In genomic region chr4:89898304-89898716, GRCh38 we compare ENCODE assay signal across 9 cellular contexts. TPM values are rescaled to one million over a fixed set of nuclear protein-coding genes. Genes with fewer than 3 reads are reported as not detected.
DNase-seq lines count a peak whose midpoint lies in the region; ATAC-seq and TF ChIP-seq lines count a peak whose summit lies in the region.
"Had no signal": no experiment of that assay in that cellular context is flagged by ENCODE, and none has a peak within 500 bp of the region (broad histone marks: within the 10 kb centered on the region; RNA-seq: fewer than 3 reads in every experiment).

No MANE protein-coding gene starts in this region.

- DNase-seq in cardiac muscle cell (ENCODE audit: low read depth in 1 of 2, low spot score in 1 of 2) (peak in 1 of 2 donors; percentile 69), cardiac septum (ENCODE audit: low spot score) (no peak), UCSD-AML1 (lab: John Stamatoyannopoulos, UW; ENCODE audit: unreplicated experiment) (peak; percentile 56), vagina (ENCODE audit: extremely low spot score in 2 of 2) (no peak), SKM-1 treated with dmso at 0.1 percent for 144 hours (lab: John Stamatoyannopoulos, UW; ENCODE audit: unreplicated experiment) (no peak), COLO668 (lab: John Stamatoyannopoulos, UW; ENCODE audit: unreplicated experiment) (no peak), trophoblast cell (no peak)
- DNase-seq: NCI-H1436 had no signal

- H2AK5ac ChIP-seq in trophoblast cell (ENCODE audit: low read length) = no peak overlapping the region

- H3K4me3 ChIP-seq in cardiac muscle cell = no peak overlapping the region
- no peak overlapping the region for H3K4me3 ChIP-seq in vagina
- no peak overlapping the region for H3K4me3 ChIP-seq in trophoblast cell (ENCODE audit: low read depth, low read length)

- H3K23ac ChIP-seq in trophoblast cell (ENCODE audit: low read length) = no peak overlapping the region

- no peak overlapping the region for H4K12ac ChIP-seq in trophoblast cell (ENCODE audit: low read depth, low read length)

- no peak overlapping the region for H4K91ac ChIP-seq in trophoblast cell (ENCODE audit: low read depth, low read length)

- no CpG with 5 or more reads among the region's 5 CpGs for WGBS in trophoblast cell (ENCODE audit: extremely low coverage, insufficient coverage, insufficient read length)

- no peaks in the 10 kb centered on the region for H3K79me2 ChIP-seq in trophoblast cell (ENCODE audit: control insufficient read depth, insufficient read depth, low read length, poor library complexity)

- TF ChIP-seq POLR2A in vagina (IDR thresholded peaks at IDR 0.05) = no peak

- H4K8ac ChIP-seq in trophoblast cell (ENCODE audit: low read depth, low read length) = no peak overlapping the region

- H3K27me3 ChIP-seq in cardiac muscle cell = no peaks in the 10 kb centered on the region
- no peaks in the 10 kb centered on the region for H3K27me3 ChIP-seq in vagina
- no peaks in the 10 kb centered on the region for H3K27me3 ChIP-seq in trophoblast cell (ENCODE audit: insufficient read depth, low read length)

- H2BK5ac ChIP-seq in trophoblast cell (ENCODE audit: low read depth, low read length, poor library complexity) = no peak overlapping the region

- no peak overlapping the region for H3K4me2 ChIP-seq in trophoblast cell (ENCODE audit: low read length)

- TF ChIP-seq CTCF in cardiac muscle cell (IDR thresholded peaks at IDR 0.05; ENCODE audit: low read depth, low read length) (no peak), vagina (IDR thresholded peaks at IDR 0.05) (no peak)

- peak overlapping the region; percentile 25 for H3K27ac ChIP-seq in cardiac muscle cell
- H3K27ac ChIP-seq in vagina = peak overlapping the region; percentile 9
- H3K27ac ChIP-seq in trophoblast cell (ENCODE audit: low read depth, low read length) = no peak overlapping the region

- H3K9me3 ChIP-seq in cardiac muscle cell (ENCODE audit: low read depth) (no peaks in the 10 kb centered on the region), vagina (no peaks in the 10 kb centered on the region), trophoblast cell (ENCODE audit: insufficient read depth, low read depth, low read length) (no peaks in the 10 kb centered on the region)

- H2AFZ ChIP-seq in trophoblast cell (ENCODE audit: insufficient read depth, low read length, poor library complexity) = no peak overlapping the region

- no peak overlapping the region for H2BK120ac ChIP-seq in trophoblast cell (ENCODE audit: insufficient read depth, low read length, poor library complexity)

- H3K4ac ChIP-seq in trophoblast cell (ENCODE audit: low read depth, low read length) = no peak overlapping the region

- intact Hi-C loops in cardiac septum (cut with DNase I) (no loop called here), vagina (cut with DNase I) (no loop called here)

- H3K4me1 ChIP-seq in cardiac muscle cell (ENCODE audit: low read depth) = peaks cover 12% of the 10 kb centered on the region
- H3K4me1 ChIP-seq in vagina = no peaks in the 10 kb centered on the region
- H3K4me1 ChIP-seq in trophoblast cell (ENCODE audit: control insufficient read depth in 1 of 2, insufficient read depth in 2 of 2, low read length in 2 of 2) = no peaks in the 10 kb centered on the region

- H3K79me1 ChIP-seq in trophoblast cell (ENCODE audit: low read length) = no peaks in the 10 kb centered on the region

- H2BK12ac ChIP-seq in trophoblast cell (ENCODE audit: low read length) = no peak overlapping the region

- H3K9ac ChIP-seq in trophoblast cell (ENCODE audit: low read length) = no peak overlapping the region

- peak; percentile 71 for ATAC-seq in HG02678 (IDR thresholded peaks at IDR 0.05; ENCODE audit: unreplicated experiment)

- H3K36me3 ChIP-seq in cardiac muscle cell (no peaks in the 10 kb centered on the region), vagina (no peaks in the 10 kb centered on the region), trophoblast cell (ENCODE audit: control insufficient read depth in 1 of 2, insufficient read depth in 2 of 2, low read length in 2 of 2) (no peaks in the 10 kb centered on the region)

- no peak overlapping the region for H3K18ac ChIP-seq in trophoblast cell (ENCODE audit: low read length)

- H3K14ac ChIP-seq in trophoblast cell (ENCODE audit: low read length) = no peak overlapping the region

RNA-seq across cellular contexts. Expression of gene MMRN1, which starts 3.7 kb away (rescaled TPM):
- total RNA-seq in cardiac muscle cell (0.27 and 1.3 TPM in 2 replicates), cardiac septum (2.5 TPM), vagina (96.3 TPM)
- polyA plus RNA-seq in cardiac muscle cell = 0.54 and 0.83 TPM in 2 replicates
- polyA plus RNA-seq in trophoblast cell (2013) = 0.07 and 0.11 TPM in 2 replicates

Comparison
In these comparisons a context has a peak if more than half of its experiments do, and no peak if none do; other contexts are left out.
1. RNA of gene MMRN1, which starts 3.7 kb away (total RNA-seq): 96.3 TPM in vagina (single experiment); 2.5 TPM in cardiac septum (single experiment) and 0.27 to 1.3 TPM in cardiac muscle cell; every median in the first group is over 10 times any median in the second.